Comparison of ENCODE assay signal across 22 cellular contexts in genomic region chr17:64244165-64244564, GRCh38. TPM values are rescaled to one million over a fixed set of nuclear protein-coding genes. Genes with fewer than 3 reads are reported as not detected.
A peak's percentile ranks its signal among the peaks of the same experiment; 100 is the strongest.
DNase-seq lines count a peak whose midpoint lies in the region; ATAC-seq and TF ChIP-seq lines count a peak whose summit lies in the region.
"Had no signal": no experiment of that assay in that cellular context is flagged by ENCODE, and none has a peak within 500 bp of the region (broad histone marks: within the 10 kb centered on the region; RNA-seq: fewer than 3 reads in every experiment).

No MANE protein-coding gene starts in this region.

- H3K9me2 ChIP-seq in SK-N-SH (no peaks in the 10 kb centered on the region), PC-9 (ENCODE audit: insufficient read depth) (no peaks in the 10 kb centered on the region)

- 46% methylated on average over 5 of the region's 5 CpGs for WGBS in SK-N-SH (ENCODE audit: low lambda C conversion rate)

- POLR2A ChIA-PET in Caco-2 (lab: Charles Lee) (interaction anchor here (0.6 kb wide), 1 partner anchor 99 kb away, joined by 4 read pairs; no protein-coding TSS in a partner anchor), SK-N-SH (lab: Yijun Ruan, JAX) (interaction anchor here (1.0 kb wide), 1 partner anchor 99 kb away, joined by 5 read pairs; no protein-coding TSS in a partner anchor), PC-9 (lab: Charles Lee; ENCODE audit: unreplicated experiment) (no interaction called here)

- H3K79me2 ChIP-seq in SK-N-SH (ENCODE audit: insufficient read depth) (peaks cover 81% of the 10 kb centered on the region), PC-9 (ENCODE audit: low read depth) (0 out of 2 replicates have a peak, but pooled peaks cover 7% of the 10 kb centered on the region)

- intact Hi-C loops in Caco-2 (cut with micrococcal nuclease; ENCODE audit: unreplicated experiment) (no loop called here), PC-9 (cut with micrococcal nuclease; ENCODE audit: unreplicated experiment) (no loop called here)

- H3K4me3 ChIP-seq in Caco-2 (ENCODE audit: low read depth, low read length) (no peak overlapping the region), SK-N-SH (ENCODE audit: low read depth in 2 of 2, low read length in 1 of 2) (no peak overlapping the region), fibroblast of villous mesenchyme (ENCODE audit: low read depth, low read length) (no peak overlapping the region), PC-9 (no peak overlapping the region)
- H3K4me3 ChIP-seq: A549, BLaER1, mucosa of descending colon, right atrium auricular region, vagina had no signal

- no peak for TF ChIP-seq RAD21 in SK-N-SH (IDR thresholded peaks at IDR 0.05; ENCODE audit: low read length)

- no peaks in the 10 kb centered on the region for H3K36me3 ChIP-seq in Caco-2 (ENCODE audit: control insufficient read depth, insufficient read depth, low read length)
- peaks cover 0 to 3% of the 10 kb centered on the region in 2 experiments for H3K36me3 ChIP-seq in SK-N-SH (replicated peaks in 1 of 2; ENCODE audit: control insufficient read depth in 1 of 2, insufficient read depth in 2 of 2, low read length in 1 of 2)
- H3K36me3 ChIP-seq in PC-9 (ENCODE audit: low read depth), result no peaks in the 10 kb centered on the region
- H3K36me3 ChIP-seq: BLaER1, right atrium auricular region, vagina had no signal

- H3K27ac ChIP-seq in SK-N-SH (ENCODE audit: low read depth in 2 of 2, low read length in 1 of 2), result peak overlapping the region; percentile 54 to 89
- no peak overlapping the region for H3K27ac ChIP-seq in PC-9
- H3K27ac ChIP-seq: A549, BLaER1, vagina had no signal

- no peak for ATAC-seq in HG02970 (IDR thresholded peaks at IDR 0.05; ENCODE audit: low FRiP score, unreplicated experiment)
- ATAC-seq: A549, mucosa of descending colon had no signal

- H3K4me1 Mint-ChIP-seq in Caco-2 (ENCODE audit: low read depth, unreplicated experiment) (peaks cover 32% of the 10 kb centered on the region), nephron (peaks cover 73% of the 10 kb centered on the region)

- H3F3A ChIP-seq in SK-N-SH (replicated peaks; ENCODE audit: insufficient read depth) (peaks cover 51% of the 10 kb centered on the region), PC-9 (ENCODE audit: insufficient read depth, low read depth) (no peaks in the 10 kb centered on the region)

- H3K27me3 Mint-ChIP-seq in Caco-2 (ENCODE audit: insufficient read depth, unreplicated experiment), result no peaks in the 10 kb centered on the region
- no peaks in the 10 kb centered on the region for H3K27me3 Mint-ChIP-seq in nephron (ENCODE audit: low read depth)
- H3K27me3 Mint-ChIP-seq: activated naive CD8-positive, alpha-beta T cell had no signal

- BruUV-seq in Caco-2 (replicated peaks; lab: Mats Ljungman, UMichigan) (no TSS peak), PC-9 (replicated peaks; lab: Mats Ljungman, UMichigan) (no TSS peak)

- H3K4me2 ChIP-seq in SK-N-SH, result peak overlapping the region; percentile 28; the same call in 1 of the 2 replicates
- no peak overlapping the region for H3K4me2 ChIP-seq in PC-9
- H3K4me2 ChIP-seq: A549, BLaER1 had no signal

- H3K36me3 Mint-ChIP-seq in Caco-2 (ENCODE audit: insufficient read depth, unreplicated experiment) (no peaks in the 10 kb centered on the region), nephron (ENCODE audit: low read depth) (no peaks in the 10 kb centered on the region)

- peaks cover 32% of the 10 kb centered on the region for H3K4me1 ChIP-seq in Caco-2
- peaks cover 36 to 44% of the 10 kb centered on the region in 2 experiments for H3K4me1 ChIP-seq in SK-N-SH (ENCODE audit: control insufficient read depth in 1 of 2, insufficient read depth in 2 of 2, low read depth in 1 of 2, low read length in 1 of 2)
- H3K4me1 ChIP-seq in PC-9 (replicated peaks; ENCODE audit: insufficient read depth), result 0 out of 2 replicates have a peak, but pooled peaks cover 5% of the 10 kb centered on the region
- H3K4me1 ChIP-seq: BLaER1 had no signal

- DNase-seq in Caco-2, result peak; percentile 44 to 67
- no peak for DNase-seq in SK-N-SH
- DNase-seq in fibroblast of villous mesenchyme (ENCODE audit: low read depth), result peak; percentile 94
- DNase-seq in activated CD8-positive, alpha-beta memory T cell treated with anti-CD3 and anti-CD28 coated beads for 24 hours, result no peak
- DNase-seq in DMS79 (lab: John Stamatoyannopoulos, UW), result no peak
- DNase-seq in PC-9, result no peak
- DNase-seq: activated CD4-positive, CD25-positive, alpha-beta regulatory T cell treated with anti-CD3 and anti-CD28 coated beads, Interleukin-2, amount 50 U/mL, for 72 hours; activated T-cell treated with anti-CD3 and anti-CD28 coated beads, Interleukin-2, amount 50 U/mL, for 48 hours; dermis blood vessel endothelial cell; foreskin melanocyte; HCEC 1CT; mucosa of descending colon; NCI-H524 treated with DMSO at 0.1 percent for 48 hours; stimulated activated CD4-positive, alpha-beta T cell treated with anti-CD3 and anti-CD28 coated beads, Interleukin-15, amount 100 ng/mL, for 24 hours; SW 1271 had no signal

- no peak for TF ChIP-seq CTCF in Caco-2 (IDR thresholded peaks at IDR 0.05; ENCODE audit: insufficient read depth in 1 of 2, low read depth in 1 of 2, low read length in 1 of 2, severe bottlenecking in 1 of 2, unreplicated experiment in 1 of 2)
- no peak for TF ChIP-seq CTCF in SK-N-SH (IDR thresholded peaks at IDR 0.05)
- no peak for TF ChIP-seq CTCF in fibroblast of villous mesenchyme (IDR thresholded peaks at IDR 0.05; ENCODE audit: insufficient read depth, low read depth, low read length)
- no peak for TF ChIP-seq CTCF in nephron (IDR thresholded peaks at IDR 0.05; ENCODE audit: unreplicated experiment in 3 of 3)
- no peak for TF ChIP-seq CTCF in PC-9 (conservative IDR thresholded peaks at IDR 0.05)

- CTCF ChIA-PET in Caco-2 (lab: Charles Lee) (interaction anchor here (0.7 kb wide), 1 partner anchor 316 kb away, joined by 5 read pairs; no protein-coding TSS in a partner anchor), SK-N-SH (lab: Yijun Ruan, JAX) (interaction anchor here (0.8 to 1.8 kb wide), 4 partner anchors 10 to 110 kb away, joined by 3 to 6 read pairs (median 4); no protein-coding TSS in a partner anchor), PC-9 (lab: Charles Lee) (no interaction called here)

- H3K9me3 Mint-ChIP-seq in Caco-2 (ENCODE audit: unreplicated experiment), result no peaks in the 10 kb centered on the region
- H3K9me3 Mint-ChIP-seq in nephron, result no peaks in the 10 kb centered on the region

- TF ChIP-seq EP300 in SK-N-SH (IDR thresholded peaks at IDR 0.05; ENCODE audit: borderline replicate concordance in 1 of 2, low read depth in 1 of 2, low read length in 1 of 2), result peak in 1 of 2 experiments; percentile 41; a peak in 1 of 4 replicates

- H4K20me1 ChIP-seq in SK-N-SH (ENCODE audit: insufficient read depth) (no peaks in the 10 kb centered on the region), PC-9 (ENCODE audit: insufficient read depth) (no peaks in the 10 kb centered on the region; the same call in 1 of the 2 replicates)

- no peak overlapping the region for H2AFZ ChIP-seq in SK-N-SH (ENCODE audit: low read depth)
- H2AFZ ChIP-seq in PC-9, result no peak overlapping the region

- H3K9ac ChIP-seq in SK-N-SH, result peak overlapping the region; percentile 0; the same call in 1 of the 2 replicates
- H3K9ac ChIP-seq: BLaER1 had no signal

- H3K9me3 ChIP-seq in Caco-2, result no peaks in the 10 kb centered on the region
- H3K9me3 ChIP-seq in SK-N-SH, result no peaks in the 10 kb centered on the region
- no peaks in the 10 kb centered on the region for H3K9me3 ChIP-seq in PC-9 (ENCODE audit: insufficient read depth, low read depth)
- H3K9me3 ChIP-seq: A549, BLaER1, mucosa of descending colon, right atrium auricular region, vagina had no signal

- no peaks in the 10 kb centered on the region for H3K27me3 ChIP-seq in Caco-2 (replicated peaks; ENCODE audit: control insufficient read depth, insufficient read depth, low read length)
- H3K27me3 ChIP-seq in SK-N-SH (ENCODE audit: insufficient read depth), result no peaks in the 10 kb centered on the region
- H3K27me3 ChIP-seq in PC-9 (ENCODE audit: insufficient read depth, low read depth), result no peaks in the 10 kb centered on the region
- H3K27me3 ChIP-seq: BLaER1, right atrium auricular region, vagina had no signal

- peak overlapping the region; percentile 82 for H3K27ac Mint-ChIP-seq in Caco-2 (ENCODE audit: unreplicated experiment)
- H3K27ac Mint-ChIP-seq in nephron, result peak overlapping the region; percentile 18 to 34 (median 32)
- H3K27ac Mint-ChIP-seq: activated naive CD8-positive, alpha-beta T cell had no signal

- peak overlapping the region; percentile 53 for H3K4me3 Mint-ChIP-seq in Caco-2 (ENCODE audit: unreplicated experiment)
- no peak overlapping the region for H3K4me3 Mint-ChIP-seq in nephron
- H3K4me3 Mint-ChIP-seq: activated naive CD8-positive, alpha-beta T cell had no signal

TF ChIP-seq in SK-N-SH, 30 proteins besides CTCF, POLR2A, EP300 and RAD21 (continues in another document):
- no peak for TF ChIP-seq IRF3 (IDR thresholded peaks at IDR 0.05; ENCODE audit: low read depth, low read length)
- peak; percentile 86 for TF ChIP-seq TCF12 (IDR thresholded peaks at IDR 0.05)
- no peak for TF ChIP-seq CHD2 (IDR thresholded peaks at IDR 0.05; ENCODE audit: low read length, partially characterized antibody)
- no peak for TF ChIP-seq GATA2 (CRISPR knock-in tag; IDR thresholded peaks at IDR 0.05)

RNA-seq across cellular contexts. Expression of gene TEX2, which starts 18.9 kb away (rescaled TPM):
- 19.3 and 20.2 TPM in 2 replicates for total RNA-seq in Caco-2 (2022)
- 24.0 and 30.7 TPM in 2 replicates for polyA plus RNA-seq in SK-N-SH (2012; rRNA removed)
- polyA plus RNA-seq in SK-N-SH (2012; cell fraction: cytosol; rRNA removed), result 26.9 and 29.1 TPM in 2 replicates
- polyA plus RNA-seq in SK-N-SH (2012; cell fraction: nucleus; rRNA removed), result 24.0 and 32.4 TPM in 2 replicates
- total RNA-seq in fibroblast of villous mesenchyme, result 38.0 and 45.8 TPM in 2 replicates
- 24.0 and 27.9 TPM in 2 replicates for total RNA-seq in PC-9 (2021)

Comparison
In these comparisons a context has a peak if more than half of its experiments do, and no peak if none do; other contexts are left out.
1. DNase-seq: peak in Caco-2 (2 of 2) and fibroblast of villous mesenchyme (single experiment); none in SK-N-SH (single experiment), activated CD8-positive, alpha-beta memory T cell treated with anti-CD3 and anti-CD28 coated beads for 24 hours (single experiment), DMS79 (single experiment) and PC-9 (0 of 2).